ENCODE assay signal across 13 cellular contexts in the genomic region with DNA sequence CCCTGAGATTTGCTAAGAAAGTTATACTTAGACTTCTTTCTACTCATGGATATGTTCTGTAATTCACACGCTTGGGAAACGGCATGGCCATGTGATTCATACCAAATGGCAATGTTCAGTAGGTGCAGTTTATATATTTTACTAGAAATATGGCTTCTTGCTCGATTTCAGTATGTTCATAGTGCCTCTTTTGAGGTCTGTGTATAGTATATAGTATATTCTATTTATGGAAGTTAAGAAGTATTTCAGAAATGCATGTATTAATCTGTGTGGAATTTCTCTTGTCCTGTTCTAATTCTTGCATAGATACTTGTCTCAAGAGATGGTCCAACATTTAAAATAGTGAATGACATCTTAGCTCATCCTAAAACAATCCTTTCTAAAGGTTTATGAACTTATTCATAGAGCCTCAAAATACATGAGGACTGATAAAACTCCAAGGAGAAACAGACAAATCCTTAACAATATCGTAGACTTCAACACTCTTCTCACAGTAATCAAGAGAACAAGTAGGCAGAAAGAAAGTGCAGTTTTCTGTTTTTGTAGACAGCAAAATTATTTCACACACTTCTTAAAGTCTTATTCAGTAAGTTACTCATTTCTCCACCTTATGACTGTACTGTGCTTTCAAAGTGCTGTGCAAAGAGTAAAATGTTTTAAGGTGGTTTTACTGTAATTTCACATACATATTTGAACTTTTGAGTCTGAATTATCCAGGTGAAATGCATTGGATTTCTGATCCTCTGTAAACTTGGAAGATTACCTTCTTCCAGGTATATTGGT. TPM values are rescaled to one million over a fixed set of nuclear protein-coding genes. Genes with fewer than 3 reads are reported as not detected.
DNase-seq lines count a peak whose midpoint lies in the region; FAIRE-seq and TF ChIP-seq lines count a peak whose summit lies in the region.
"Had no signal": no experiment of that assay in that cellular context is flagged by ENCODE, and none has a peak within 500 bp of the region (broad histone marks: within the 10 kb centered on the region; RNA-seq: fewer than 3 reads in every experiment).

No MANE protein-coding gene starts in this region.

- no peaks in the 10 kb centered on the region for H3K9me2 ChIP-seq in DOHH2 (replicated peaks; ENCODE audit: control insufficient read depth, low read length)

- TF ChIP-seq CTCF in DOHH2 (IDR thresholded peaks at IDR 0.05; ENCODE audit: low read depth, low read length, poor library complexity, severe bottlenecking) (no peak), cardiac fibroblast (IDR thresholded peaks at IDR 0.05; ENCODE audit: low read depth, low read length) (no peak), osteoblast (IDR thresholded peaks at IDR 0.05; ENCODE audit: extremely low read depth, low read depth, low read length) (no peak), A673 (conservative IDR thresholded peaks at IDR 0.05; ENCODE audit: low read depth, low read length) (no peak)

- H3K4me2 ChIP-seq in DOHH2 (ENCODE audit: low read length): peak overlapping the region; percentile 22
- H3K4me2 ChIP-seq in osteoblast (ENCODE audit: insufficient read depth, low read length): peak overlapping the region; percentile 69

- H3K27ac ChIP-seq in DOHH2 (ENCODE audit: low read depth, low read length): no peak overlapping the region
- peak overlapping the region; percentile 28 for H3K27ac ChIP-seq in osteoblast (ENCODE audit: low read depth, low read length)
- H3K27ac ChIP-seq in A673 (ENCODE audit: low read depth, low read length, poor library complexity, severe bottlenecking): no peak overlapping the region
- H3K27ac ChIP-seq: neutrophil had no signal

- H3K4me1 ChIP-seq in DOHH2 (ENCODE audit: control insufficient read depth, low read length) (peaks cover 84% of the 10 kb centered on the region), osteoblast (ENCODE audit: insufficient read depth, low read length) (peaks cover 21% of the 10 kb centered on the region), A673 (ENCODE audit: insufficient read depth, low read length, poor library complexity, severe bottlenecking) (no peaks in the 10 kb centered on the region)

- peak; percentile 23 for DNase-seq in HTR-8/SVneo (ENCODE audit: insufficient read length, low spot score)
- DNase-seq in cardiac fibroblast (ENCODE audit: low read depth in 2 of 2): peak; percentile 37 to 71
- peak; percentile 55 for DNase-seq in osteoblast (ENCODE audit: insufficient read length, low spot score, missing footprints)
- no peak for DNase-seq in A673 (ENCODE audit: low spot score)
- no peak for DNase-seq in D341Med (ENCODE audit: low spot score)
- no peak for DNase-seq in NCI-H524 treated with DMSO at 0.1 percent for 48 hours (lab: John Stamatoyannopoulos, UW)
- DNase-seq: activated CD4-positive, alpha-beta T cell treated with anti-CD3 and anti-CD28 coated beads, Interleukin-2, amount 50 U/mL, for 1 hour; erythroblast; Kasumi-1; NCI-H446 treated with DMSO at 0.1 percent for 48 hours; SHP77 treated with DMSO at 0.1 percent for 48 hours had no signal

- CTCF ChIA-PET in A673 (lab: Charles Lee): no interaction called here

- H3K27me3 ChIP-seq in DOHH2 (ENCODE audit: control insufficient read depth, low read length) (no peaks in the 10 kb centered on the region), osteoblast (ENCODE audit: insufficient read depth, low read length) (no peaks in the 10 kb centered on the region), A673 (replicated peaks; ENCODE audit: insufficient read depth, low read depth, low read length, poor library complexity) (no peaks in the 10 kb centered on the region)
- H3K27me3 ChIP-seq: neutrophil had no signal

- H3K79me2 ChIP-seq in DOHH2 (ENCODE audit: control insufficient read depth, low read length): peaks cover 100% of the 10 kb centered on the region
- peaks cover 91% of the 10 kb centered on the region for H3K79me2 ChIP-seq in osteoblast (ENCODE audit: insufficient read depth, low read length)

- no peaks in the 10 kb centered on the region for H3K9me3 ChIP-seq in DOHH2 (ENCODE audit: control insufficient read depth, insufficient read depth, low read length)
- H3K9me3 ChIP-seq in osteoblast (ENCODE audit: low read depth, low read length): no peaks in the 10 kb centered on the region
- no peaks in the 10 kb centered on the region for H3K9me3 ChIP-seq in A673 (ENCODE audit: low read depth, low read length, poor library complexity, severe bottlenecking)
- H3K9me3 ChIP-seq: neutrophil had no signal

- H3K36me3 ChIP-seq in DOHH2 (ENCODE audit: control insufficient read depth, low read length): peaks cover 58% of the 10 kb centered on the region
- no peaks in the 10 kb centered on the region for H3K36me3 ChIP-seq in osteoblast (ENCODE audit: insufficient read depth, low read length)
- peaks cover 4% of the 10 kb centered on the region for H3K36me3 ChIP-seq in A673 (ENCODE audit: insufficient read depth, low read length, poor library complexity, severe bottlenecking)
- H3K36me3 ChIP-seq: neutrophil had no signal

- H3K4me3 ChIP-seq in DOHH2 (ENCODE audit: low read length) (no peak overlapping the region), cardiac fibroblast (replicated peaks in 1 of 2; ENCODE audit: low read depth in 2 of 2, low read length in 2 of 2) (no peak overlapping the region), osteoblast (ENCODE audit: insufficient read depth, low read length) (no peak overlapping the region), A673 (ENCODE audit: low read depth, low read length, poor library complexity, severe bottlenecking) (no peak overlapping the region)

- BruUV-seq in A673 (replicated peaks; lab: Mats Ljungman, UMichigan): no TSS peak

- H3F3A ChIP-seq in DOHH2 (ENCODE audit: control insufficient read depth, insufficient read depth): peaks cover 8% of the 10 kb centered on the region

- H4K20me1 ChIP-seq in DOHH2 (ENCODE audit: control insufficient read depth, insufficient read depth, low read depth, low read length) (peaks cover 22% of the 10 kb centered on the region), osteoblast (ENCODE audit: insufficient read depth, low read length) (peaks cover 42% of the 10 kb centered on the region)

- no peak for FAIRE-seq in HTR-8/SVneo (lab: Jason Lieb, UNC)

- intact Hi-C loops in A673 (cut with micrococcal nuclease; ENCODE audit: unreplicated experiment): no loop called here

- no peak overlapping the region for H2AFZ ChIP-seq in osteoblast (ENCODE audit: low read length)

- POLR2A ChIA-PET in A673 (lab: Charles Lee; ENCODE audit: low non-redundant PET): no interaction called here

RNA-seq across cellular contexts. Expression of a gene that starts 11.1 kb away (rescaled TPM):
- total RNA-seq in osteoblast (59.2 and 59.7 TPM in 2 replicates), A673 (2021) (108 and 109 TPM in 2 replicates)

Comparison
In these comparisons a context has a peak if more than half of its experiments do, and no peak if none do; other contexts are left out.
1. DNase-seq: peak in HTR-8/SVneo (single experiment), cardiac fibroblast (2 of 2) and osteoblast (single experiment); none in A673 (single experiment), D341Med (single experiment) and NCI-H524 treated with DMSO at 0.1 percent for 48 hours (single experiment).